In the genomic region with DNA sequence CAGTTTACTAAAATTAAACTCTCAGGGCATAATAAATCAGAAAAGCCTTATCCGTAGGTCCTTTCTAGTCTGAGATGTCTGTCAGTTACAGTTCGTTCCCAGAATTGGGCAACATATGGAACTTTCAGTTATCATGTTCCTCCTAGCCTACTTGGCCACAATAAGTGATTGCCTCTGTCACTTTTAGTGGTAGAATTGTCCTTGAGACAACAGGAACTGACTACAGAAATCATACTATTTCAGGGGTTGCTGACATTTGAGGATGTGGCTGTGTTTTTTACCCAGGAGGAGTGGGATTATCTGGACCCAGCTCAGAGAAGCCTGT, we compare ENCODE assay signal across 8 cellular contexts. TPM values are rescaled to one million over a fixed set of nuclear protein-coding genes. Genes with fewer than 3 reads are reported as not detected.
DNase-seq lines count a peak whose midpoint lies in the region; ATAC-seq and TF ChIP-seq lines count a peak whose summit lies in the region.

No MANE protein-coding gene starts in this region.

- peak overlapping the region; percentile 90 for H3K9ac ChIP-seq in OCI-LY1 (ENCODE audit: low read length)

- peaks cover 35% of the 10 kb centered on the region for H3K36me3 Mint-ChIP-seq in effector memory CD8-positive, alpha-beta T cell (ENCODE audit: insufficient read depth)
- H3K36me3 Mint-ChIP-seq in osteocyte (ENCODE audit: unreplicated experiment) = peaks cover 53% of the 10 kb centered on the region

- H3K4me3 Mint-ChIP-seq in effector memory CD8-positive, alpha-beta T cell = peak overlapping the region; percentile 95 to 96
- peak overlapping the region; percentile 99 for H3K4me3 Mint-ChIP-seq in osteocyte (ENCODE audit: unreplicated experiment)

- H3K4me2 ChIP-seq in OCI-LY1 (ENCODE audit: low read length) = peak overlapping the region; percentile 90

- peaks cover 42 to 69% of the 10 kb centered on the region in 2 donors for H3K4me1 Mint-ChIP-seq in effector memory CD8-positive, alpha-beta T cell (ENCODE audit: low read depth in 2 of 2)
- peaks cover 40% of the 10 kb centered on the region for H3K4me1 Mint-ChIP-seq in osteocyte (ENCODE audit: unreplicated experiment)

- TF ChIP-seq CTCF in OCI-LY1 (IDR thresholded peaks at IDR 0.05; ENCODE audit: low read length) (no peak), osteocyte (IDR thresholded peaks at IDR 0.05) (no peak)

- no peak overlapping the region for H3K27ac ChIP-seq in OCI-LY1 (ENCODE audit: low read depth, low read length, poor library complexity, severe bottlenecking)

- H3K9me3 Mint-ChIP-seq in effector memory CD8-positive, alpha-beta T cell = no peaks in the 10 kb centered on the region
- peaks cover 35% of the 10 kb centered on the region for H3K9me3 Mint-ChIP-seq in osteocyte (ENCODE audit: unreplicated experiment)

- no peaks in the 10 kb centered on the region for H3K27me3 Mint-ChIP-seq in effector memory CD8-positive, alpha-beta T cell
- H3K27me3 Mint-ChIP-seq in osteocyte (ENCODE audit: unreplicated experiment) = no peaks in the 10 kb centered on the region

- no peak for ATAC-seq in effector memory CD8-positive, alpha-beta T cell (replicated peaks)
- ATAC-seq in GM19395 (IDR thresholded peaks at IDR 0.05; ENCODE audit: unreplicated experiment) (no peak), HG03439 (IDR thresholded peaks at IDR 0.05; ENCODE audit: unreplicated experiment) (no peak)

- no peaks in the 10 kb centered on the region for H3K9me2 ChIP-seq in OCI-LY1 (ENCODE audit: low read depth, low read length)

- H3K27me3 ChIP-seq in OCI-LY1 (ENCODE audit: insufficient read depth, low read length) = no peaks in the 10 kb centered on the region

- peak overlapping the region; percentile 98 to 99 for H3K27ac Mint-ChIP-seq in effector memory CD8-positive, alpha-beta T cell
- peak overlapping the region; percentile 99 for H3K27ac Mint-ChIP-seq in osteocyte (ENCODE audit: unreplicated experiment)

- DNase-seq in ELR (ENCODE audit: low read depth) (peak; percentile 12), osteocyte (ENCODE audit: extremely low spot score, unreplicated experiment) (no peak), anterior cingulate cortex (lab: John Stamatoyannopoulos, UW) (no peak), NK-92 (lab: John Stamatoyannopoulos, UW; ENCODE audit: unreplicated experiment) (no peak)
- no peak for DNase-seq in effector memory CD8-positive, alpha-beta T cell

- no peaks in the 10 kb centered on the region for H3F3A ChIP-seq in OCI-LY1 (ENCODE audit: insufficient read depth, low read length)

- peaks cover 10% of the 10 kb centered on the region for H3K9me3 ChIP-seq in OCI-LY1 (ENCODE audit: low read length)

- peaks cover 47% of the 10 kb centered on the region for H3K79me2 ChIP-seq in OCI-LY1 (ENCODE audit: insufficient read depth, low read length)

- H3K36me3 ChIP-seq in OCI-LY1 (ENCODE audit: insufficient read depth, low read length) = peaks cover 72% of the 10 kb centered on the region

- H3K4me1 ChIP-seq in OCI-LY1 (ENCODE audit: insufficient read depth, low read length, severe bottlenecking) = peaks cover 20% of the 10 kb centered on the region

- H3K4me3 ChIP-seq in OCI-LY1 (ENCODE audit: low read depth, low read length, poor library complexity, severe bottlenecking) = peak overlapping the region; percentile 86

- H2AFZ ChIP-seq in OCI-LY1 (ENCODE audit: low read length) = no peak overlapping the region

- H4K20me1 ChIP-seq in OCI-LY1 (ENCODE audit: insufficient read depth, low read length) = no peaks in the 10 kb centered on the region

RNA-seq across cellular contexts. Expression of gene ZNF189, which starts 1.0 kb away (rescaled TPM):
- 17.3 and 19.0 TPM in 2 replicates for total RNA-seq in osteocyte

RNA-seq across cellular contexts. Expression of gene MRPL50, which starts 1.2 kb away (rescaled TPM):
- total RNA-seq in osteocyte = 6.6 and 7.4 TPM in 2 replicates

RNA-seq across cellular contexts. Expression of gene BAAT, which starts 14.8 kb away (rescaled TPM):
- total RNA-seq in osteocyte = 0.13 TPM in 1 of 2 replicates, not detected in the other

RNA-seq across cellular contexts. Expression of gene ALDOB, which starts 36.0 kb away (rescaled TPM):
- not detected in 2 replicates for total RNA-seq in osteocyte
